22 cellular contexts compared by ENCODE assay signal in genomic region chr7:114419441-114420107, GRCh38. TPM values are rescaled to one million over a fixed set of nuclear protein-coding genes. Genes with fewer than 3 reads are reported as not detected.
DNase-seq lines count a peak whose midpoint lies in the region; ATAC-seq lines count a peak whose summit lies in the region.
"Had no signal": no experiment of that assay in that cellular context is flagged by ENCODE, and none has a peak within 500 bp of the region (broad histone marks: within the 10 kb centered on the region; RNA-seq: fewer than 3 reads in every experiment).

No MANE protein-coding gene starts in this region.

- H3K9me3 ChIP-seq in T-helper 17 cell (ENCODE audit: control insufficient read depth, low read length, poor library complexity, severe bottlenecking) (no peaks in the 10 kb centered on the region), esophagus (ENCODE audit: control insufficient read depth in 2 of 2, insufficient read depth in 1 of 2, low read depth in 1 of 2, low read length in 1 of 2) (no peaks in the 10 kb centered on the region)
- H3K9me3 ChIP-seq: left lung, stomach, upper lobe of right lung had no signal

- H3K4me1 Mint-ChIP-seq in T-helper 17 cell = no peaks in the 10 kb centered on the region
- H3K4me1 Mint-ChIP-seq: immature natural killer cell had no signal

- H3K9ac ChIP-seq in rectal smooth muscle tissue (ENCODE audit: low read length) = no peak overlapping the region

- H3K4me1 ChIP-seq in esophagus (ENCODE audit: control insufficient read depth in 2 of 2, insufficient read depth in 2 of 2, low read length in 1 of 2) (no peaks in the 10 kb centered on the region), rectal smooth muscle tissue (ENCODE audit: control insufficient read depth, insufficient read depth, low read length) (peaks cover 9% of the 10 kb centered on the region)
- H3K4me1 ChIP-seq: left lung, upper lobe of right lung had no signal

- no peaks in the 10 kb centered on the region for H3K36me3 ChIP-seq in esophagus (ENCODE audit: control insufficient read depth in 2 of 2, insufficient read depth in 2 of 2, low read length in 1 of 2)
- H3K36me3 ChIP-seq in rectal smooth muscle tissue (ENCODE audit: control insufficient read depth, insufficient read depth, low read length) = no peaks in the 10 kb centered on the region
- H3K36me3 ChIP-seq: left lung, stomach, upper lobe of right lung had no signal

- ATAC-seq in T-helper 17 cell = no peak
- no peak for ATAC-seq in GM18498 (IDR thresholded peaks at IDR 0.05; ENCODE audit: unreplicated experiment)
- ATAC-seq in activated CD4-positive, CD25-positive, alpha-beta regulatory T cell treated with anti-CD3 and anti-CD28 coated beads, Interleukin-2, amount 50 U/mL, for 24 hours = no peak
- ATAC-seq in GM21717 (IDR thresholded peaks at IDR 0.05; ENCODE audit: unreplicated experiment) = no peak
- no peak for ATAC-seq in GM21423 (IDR thresholded peaks at IDR 0.05; ENCODE audit: unreplicated experiment)
- ATAC-seq: upper lobe of right lung had no signal

- in situ Hi-C loops in Caki2 (cut with HindIII; ENCODE audit: low pct_unique_long_range_greater_than_20kb, low sequenced_read_pairs) = no loop called here

- WGBS in esophagus, 2 donors = 40 to 64% methylated on average over 8 of the region's 8 CpGs

- H3K27me3 Mint-ChIP-seq in T-helper 17 cell = peaks cover 10% of the 10 kb centered on the region
- H3K27me3 Mint-ChIP-seq: progenitor cell of endocrine pancreas had no signal

- H3K4me3 ChIP-seq in esophagus (ENCODE audit: low read depth in 1 of 2, low read length in 2 of 2) (peak overlapping the region; percentile 6 to 41), rectal smooth muscle tissue (ENCODE audit: low read length) (peak overlapping the region; percentile 38)
- H3K4me3 ChIP-seq: left lung, upper lobe of right lung had no signal

- peak; percentile 67 for DNase-seq in Caki2 (ENCODE audit: low read depth)
- no peak for DNase-seq in T-helper 17 cell
- DNase-seq: activated CD4-positive, alpha-beta memory T cell treated with anti-CD3 and anti-CD28 coated beads for 36 hours; activated CD4-positive, CD25-positive, alpha-beta regulatory T cell; GF-D8; immature natural killer cell; KBM-7; left lung; MM.1S; NCI-H1436 treated with DMSO at 0.1 percent for 48 hours; NCI-H524 treated with DMSO at 0.1 percent for 48 hours; stomach; upper lobe of right lung had no signal

- peak overlapping the region; percentile 31 for H3K4me3 Mint-ChIP-seq in T-helper 17 cell
- H3K4me3 Mint-ChIP-seq: activated CD4-positive, alpha-beta memory T cell treated with anti-CD3 and anti-CD28 coated beads for 36 hours; immature natural killer cell; T-helper 2 cell treated with Interferon-gamma antibody and Interleukin-4, amounts not matched to agents 5 μg/mL and 100 μg/mL, for 36 hours had no signal

- no peak overlapping the region for H3K27ac Mint-ChIP-seq in T-helper 17 cell
- H3K27ac Mint-ChIP-seq: activated CD4-positive, alpha-beta memory T cell treated with anti-CD3 and anti-CD28 coated beads for 36 hours; immature natural killer cell; progenitor cell of endocrine pancreas; T-helper 2 cell treated with Interferon-gamma antibody and Interleukin-4, amounts not matched to agents 5 μg/mL and 100 μg/mL, for 36 hours had no signal

- H3K27me3 ChIP-seq in esophagus (ENCODE audit: control insufficient read depth in 1 of 2, insufficient read depth in 2 of 2, low read length in 2 of 2) (no peaks in the 10 kb centered on the region), rectal smooth muscle tissue (ENCODE audit: control insufficient read depth, insufficient read depth, low read length) (no peaks in the 10 kb centered on the region)
- H3K27me3 ChIP-seq: stomach, upper lobe of right lung had no signal

- H3K27ac ChIP-seq in esophagus (ENCODE audit: low read depth in 2 of 2, low read length in 1 of 2) (peak overlapping the region; percentile 76 to 84), rectal smooth muscle tissue (ENCODE audit: low read depth, low read length) (peak overlapping the region; percentile 81)
- H3K27ac ChIP-seq: C4-2B, left lung, upper lobe of right lung had no signal

- no peaks in the 10 kb centered on the region for H3K36me3 Mint-ChIP-seq in T-helper 17 cell (ENCODE audit: low read depth)
- H3K36me3 Mint-ChIP-seq: activated CD4-positive, alpha-beta memory T cell treated with anti-CD3 and anti-CD28 coated beads for 36 hours; immature natural killer cell had no signal

RNA-seq across cellular contexts. Expression of gene FOXP2, which starts 5.0 kb away (rescaled TPM):
- total RNA-seq in Caki2 (2014; rRNA removed; shearing (Covaris generic); ENCODE audit: low replicate concordance) = 2.4 and 4.2 TPM in 2 replicates
- total RNA-seq in T-helper 17 cell = under 1 TPM in 1 of 2 donors, not detected in 1; 0.25 TPM
- 1 to 10 TPM; 2.1 to 2.5 TPM for polyA plus RNA-seq in esophagus
- total RNA-seq: activated CD4-positive, alpha-beta memory T cell treated with anti-CD3 and anti-CD28 coated beads for 36 hours had no signal
- polyA plus RNA-seq: immature natural killer cell had no signal
